In the genomic region with DNA sequence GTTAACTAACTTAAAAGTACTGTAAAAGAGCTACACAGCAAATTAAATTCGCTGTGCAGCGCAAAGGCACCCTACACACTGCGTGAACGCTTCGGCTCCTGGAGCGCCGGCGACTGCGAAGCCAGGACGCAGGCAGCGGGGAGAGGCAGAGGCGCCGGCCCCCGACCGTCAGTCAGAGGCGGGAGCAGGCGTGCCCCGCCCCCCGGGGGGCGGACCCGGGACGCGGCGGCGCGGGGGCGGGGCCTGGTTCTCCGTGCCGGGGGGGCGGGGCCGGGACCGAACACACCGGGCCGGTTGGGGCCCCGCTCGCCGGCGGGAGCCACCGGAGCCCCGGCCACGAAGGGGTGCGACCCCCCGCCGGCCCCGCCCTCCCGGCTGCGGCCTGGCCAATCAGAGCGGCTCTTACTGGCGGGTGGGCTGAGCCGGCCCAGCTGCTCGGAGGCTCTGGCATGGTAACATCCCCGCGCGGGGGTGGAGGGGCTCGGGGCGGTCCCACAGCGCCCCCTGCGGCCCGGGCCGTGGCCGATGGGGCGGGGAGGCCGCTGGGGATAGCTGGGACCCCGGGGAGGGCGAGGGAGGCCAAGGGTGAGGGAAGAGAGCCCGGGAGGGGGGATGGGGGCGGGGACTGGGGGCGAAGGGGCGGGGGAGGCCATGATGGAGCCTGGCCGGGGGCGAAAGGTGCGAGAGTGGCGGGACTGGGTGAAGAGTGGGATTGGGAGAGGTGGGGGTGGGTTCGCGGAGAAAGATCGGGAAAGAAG, we compare ENCODE assay signal across 8 cellular contexts. TPM values are rescaled to one million over a fixed set of nuclear protein-coding genes. Genes with fewer than 3 reads are reported as not detected.
DNase-seq lines count a peak whose midpoint lies in the region; ATAC-seq and TF ChIP-seq lines count a peak whose summit lies in the region.

PRPF40B (plus strand) TSS at position 420 of the 758 bp plus-strand sequence; CDS start at position 450, 30 bp downstream.

- no peaks in the 10 kb centered on the region for H4K20me1 ChIP-seq in BLaER1

- H3K4me3 ChIP-seq in BLaER1 (peak within 1 kb of the TSS; percentile 65), lower leg skin (ENCODE audit: low read depth, poor library complexity, severe bottlenecking) (peak within 1 kb of the TSS; percentile 24)

- peak within 1 kb of the TSS; percentile 94 for H3K4me2 ChIP-seq in BLaER1

- no peak for TF ChIP-seq CTCF in lower leg skin (IDR thresholded peaks at IDR 0.05)

- ATAC-seq in HG03439 (IDR thresholded peaks at IDR 0.05; ENCODE audit: unreplicated experiment), result peak; percentile 78

- no peaks in the 10 kb centered on the region for H3K36me3 ChIP-seq in BLaER1

- DNase-seq in NCI-H526 treated with DMSO at 0.1 percent for 48 hours (lab: John Stamatoyannopoulos, UW) (peak; percentile 75), dermis blood vessel endothelial cell (peak; percentile 88), lower leg skin (ENCODE audit: low spot score in 2 of 2) (peak; percentile 66 to 96)
- DNase-seq in activated CD4-positive, alpha-beta T cell treated with anti-CD3 and anti-CD28 coated beads, Interleukin-2, amount 50 U/mL, for 24 hours (ENCODE audit: low read depth in 1 of 2, low spot score in 1 of 2), result peak; percentile 68 to 70
- DNase-seq in stimulated activated CD4-positive, alpha-beta T cell treated with anti-CD3 and anti-CD28 coated beads, Interleukin-4, amount 100 ng/mL, for 48 hours (ENCODE audit: low read depth in 2 of 2), result peak; percentile 75 to 81

- TF ChIP-seq POLR2A in GM19193 (IDR thresholded peaks at IDR 0.05; ENCODE audit: extremely low read depth, insufficient read depth, insufficient read length), result peak; percentile 96
- no peak for TF ChIP-seq POLR2A in lower leg skin (IDR thresholded peaks at IDR 0.05)

- peak within 1 kb of the TSS; percentile 74 for H3K9ac ChIP-seq in BLaER1

- 2% methylated on average over 16 to 51 of the region's 76 CpGs for WGBS in lower leg skin, 2 donors

- H3K4me1 ChIP-seq in BLaER1, result peaks cover 37% of the 10 kb centered on the region

- no peaks in the 10 kb centered on the region for H3K9me3 ChIP-seq in BLaER1

- no peaks in the 10 kb centered on the region for H3K27me3 ChIP-seq in BLaER1

- intact Hi-C loops in lower leg skin (cut with DNase I; ENCODE audit: low total_unique reads), result no loop called here

- H3K27ac ChIP-seq in BLaER1, result peak within 1 kb of the TSS; percentile 64

RNA-seq across cellular contexts. Expression of gene PRPF40B, which starts in this region (rescaled TPM):
- 1.9 and 4.1 TPM in 2 replicates for total RNA-seq in dermis blood vessel endothelial cell
- 10 to 100 TPM; 15.6 to 22.2 (median 17.5) TPM for total RNA-seq in lower leg skin

Comparison
In these comparisons a context has a peak if more than half of its experiments do, and no peak if none do; other contexts are left out.
1. Peak in every context shown above with its lines: DNase-seq, ATAC-seq, H3K4me3 ChIP-seq and H3K27ac ChIP-seq.